33 cellular contexts compared by ENCODE assay signal in genomic region chr20:31355981-31356380, GRCh38. TPM values are rescaled to one million over a fixed set of nuclear protein-coding genes. Genes with fewer than 3 reads are reported as not detected.
"Had no signal": no experiment of that assay in that cellular context is flagged by ENCODE, and none has a peak within 500 bp of the region (broad histone marks: within the 10 kb centered on the region; RNA-seq: fewer than 3 reads in every experiment).

No MANE protein-coding gene starts in this region.

- ATAC-seq: activated CD8-positive, alpha-beta T cell treated with anti-CD3 and anti-CD28 coated beads for 36 hours had no signal

- DNase-seq: activated CD4-positive, alpha-beta T cell treated with anti-CD3 and anti-CD28 coated beads for 1 hour; activated CD4-positive, alpha-beta T cell treated with anti-CD3 and anti-CD28 coated beads for 48 hours; activated CD4-positive, alpha-beta T cell treated with anti-CD3 and anti-CD28 coated beads, Interleukin-2, amount 50 U/mL, for 4 hours; activated CD4-positive, CD25-positive, alpha-beta regulatory T cell; activated CD8-positive, alpha-beta T cell treated with anti-CD3 and anti-CD28 coated beads for 36 hours; activated gamma-delta T cell; activated naive CD4-positive, alpha-beta T cell treated with Interleukin-2 at 50 U/mL for 16 hours; activated naive CD8-positive, alpha-beta T cell treated with anti-CD3 and anti-CD28 coated beads, Interleukin-2, amount 10 ng/mL, durations not matched to agents 7 days and 5 days; activated T-cell treated with anti-CD3 and anti-CD28 coated beads, Interleukin-2, amount 50 U/mL, for 24 hours; amygdala; NCI-H1048; NCI-H1105 treated with DMSO at 0.1 percent for 48 hours; NCI-H1436; NCI-H1694; NCI-H1930; NCI-H2081 treated with DMSO at 0.1 percent for 48 hours; NCI-H345; NCI-H524 treated with DMSO at 0.1 percent for 48 hours; Peyer's patch; Right ventricle myocardium superior; SW 1271; T1000; WERI-Rb-1 had no signal

- H3K9me3 ChIP-seq: ascending aorta had no signal

- H3K27ac ChIP-seq: ascending aorta, breast epithelium, Peyer's patch, RWPE1, WERI-Rb-1 had no signal

- H3K27me3 ChIP-seq: ascending aorta, breast epithelium, Peyer's patch had no signal

- H3K36me3 ChIP-seq: ascending aorta, breast epithelium, Peyer's patch, WERI-Rb-1 had no signal

- H3K4me1 ChIP-seq: ascending aorta, breast epithelium, Peyer's patch had no signal

- H3K4me3 ChIP-seq: ascending aorta, breast epithelium, Peyer's patch had no signal

RNA-seq across cellular contexts. Expression of gene DEFB118, which starts 12.4 kb away (rescaled TPM):
- total RNA-seq: activated CD8-positive, alpha-beta memory T cell treated with anti-CD3 and anti-CD28 coated beads for 36 hours; activated CD8-positive, alpha-beta T cell treated with anti-CD3 and anti-CD28 coated beads for 36 hours; activated naive CD8-positive, alpha-beta T cell treated with anti-CD3 and anti-CD28 coated beads, Interleukin-2, amount 10 ng/mL, durations not matched to agents 7 days and 5 days; activated T-helper 2 cell treated with anti-CD3 and anti-CD28 coated beads, Interferon-gamma antibody, Interleukin-2, Interleukin-4, amounts not matched to agents 10 μg/mL and 5 μg/mL and 100 μg/mL, durations not matched to agents 14 hours and 24 hours and 36 hours; ascending aorta; breast epithelium; cardiac septum; MCF 10A; NCI-H460; Peyer's patch; Right ventricle myocardium superior; T-helper 1 cell treated with Interleukin-12 subunit alpha and Interleukin-12 subunit beta and Interleukin-4 antibody, amounts not matched to agents 30 ng/mL and 1 ng/mL, for 36 hours; T-helper 2 cell treated with Interferon-gamma antibody and Interleukin-4, amounts not matched to agents 100 ng/mL and 5 ng/mL, for 36 hours had no signal

RNA-seq across cellular contexts. Expression of gene DEFB119, which starts 34.4 kb away (rescaled TPM):
- total RNA-seq: activated CD8-positive, alpha-beta memory T cell treated with anti-CD3 and anti-CD28 coated beads for 36 hours; activated CD8-positive, alpha-beta T cell treated with anti-CD3 and anti-CD28 coated beads for 36 hours; activated naive CD8-positive, alpha-beta T cell treated with anti-CD3 and anti-CD28 coated beads, Interleukin-2, amount 10 ng/mL, durations not matched to agents 7 days and 5 days; activated T-helper 2 cell treated with anti-CD3 and anti-CD28 coated beads, Interferon-gamma antibody, Interleukin-2, Interleukin-4, amounts not matched to agents 10 μg/mL and 5 μg/mL and 100 μg/mL, durations not matched to agents 14 hours and 24 hours and 36 hours; ascending aorta; breast epithelium; cardiac septum; MCF 10A; NCI-H460; Peyer's patch; Right ventricle myocardium superior; T-helper 1 cell treated with Interleukin-12 subunit alpha and Interleukin-12 subunit beta and Interleukin-4 antibody, amounts not matched to agents 30 ng/mL and 1 ng/mL, for 36 hours; T-helper 2 cell treated with Interferon-gamma antibody and Interleukin-4, amounts not matched to agents 100 ng/mL and 5 ng/mL, for 36 hours had no signal

RNA-seq across cellular contexts. Expression of gene DEFB116, which starts 47.6 kb away (rescaled TPM):
- total RNA-seq: activated CD8-positive, alpha-beta memory T cell treated with anti-CD3 and anti-CD28 coated beads for 36 hours; activated CD8-positive, alpha-beta T cell treated with anti-CD3 and anti-CD28 coated beads for 36 hours; activated naive CD8-positive, alpha-beta T cell treated with anti-CD3 and anti-CD28 coated beads, Interleukin-2, amount 10 ng/mL, durations not matched to agents 7 days and 5 days; activated T-helper 2 cell treated with anti-CD3 and anti-CD28 coated beads, Interferon-gamma antibody, Interleukin-2, Interleukin-4, amounts not matched to agents 10 μg/mL and 5 μg/mL and 100 μg/mL, durations not matched to agents 14 hours and 24 hours and 36 hours; ascending aorta; breast epithelium; cardiac septum; MCF 10A; NCI-H460; Peyer's patch; Right ventricle myocardium superior; T-helper 1 cell treated with Interleukin-12 subunit alpha and Interleukin-12 subunit beta and Interleukin-4 antibody, amounts not matched to agents 30 ng/mL and 1 ng/mL, for 36 hours; T-helper 2 cell treated with Interferon-gamma antibody and Interleukin-4, amounts not matched to agents 100 ng/mL and 5 ng/mL, for 36 hours had no signal

RNA-seq across cellular contexts. Expression of gene DEFB121, which starts 50.0 kb away (rescaled TPM):
- total RNA-seq: activated CD8-positive, alpha-beta memory T cell treated with anti-CD3 and anti-CD28 coated beads for 36 hours; activated CD8-positive, alpha-beta T cell treated with anti-CD3 and anti-CD28 coated beads for 36 hours; activated naive CD8-positive, alpha-beta T cell treated with anti-CD3 and anti-CD28 coated beads, Interleukin-2, amount 10 ng/mL, durations not matched to agents 7 days and 5 days; activated T-helper 2 cell treated with anti-CD3 and anti-CD28 coated beads, Interferon-gamma antibody, Interleukin-2, Interleukin-4, amounts not matched to agents 10 μg/mL and 5 μg/mL and 100 μg/mL, durations not matched to agents 14 hours and 24 hours and 36 hours; ascending aorta; breast epithelium; cardiac septum; MCF 10A; NCI-H460; Peyer's patch; Right ventricle myocardium superior; T-helper 1 cell treated with Interleukin-12 subunit alpha and Interleukin-12 subunit beta and Interleukin-4 antibody, amounts not matched to agents 30 ng/mL and 1 ng/mL, for 36 hours; T-helper 2 cell treated with Interferon-gamma antibody and Interleukin-4, amounts not matched to agents 100 ng/mL and 5 ng/mL, for 36 hours had no signal
